In the genomic region with DNA sequence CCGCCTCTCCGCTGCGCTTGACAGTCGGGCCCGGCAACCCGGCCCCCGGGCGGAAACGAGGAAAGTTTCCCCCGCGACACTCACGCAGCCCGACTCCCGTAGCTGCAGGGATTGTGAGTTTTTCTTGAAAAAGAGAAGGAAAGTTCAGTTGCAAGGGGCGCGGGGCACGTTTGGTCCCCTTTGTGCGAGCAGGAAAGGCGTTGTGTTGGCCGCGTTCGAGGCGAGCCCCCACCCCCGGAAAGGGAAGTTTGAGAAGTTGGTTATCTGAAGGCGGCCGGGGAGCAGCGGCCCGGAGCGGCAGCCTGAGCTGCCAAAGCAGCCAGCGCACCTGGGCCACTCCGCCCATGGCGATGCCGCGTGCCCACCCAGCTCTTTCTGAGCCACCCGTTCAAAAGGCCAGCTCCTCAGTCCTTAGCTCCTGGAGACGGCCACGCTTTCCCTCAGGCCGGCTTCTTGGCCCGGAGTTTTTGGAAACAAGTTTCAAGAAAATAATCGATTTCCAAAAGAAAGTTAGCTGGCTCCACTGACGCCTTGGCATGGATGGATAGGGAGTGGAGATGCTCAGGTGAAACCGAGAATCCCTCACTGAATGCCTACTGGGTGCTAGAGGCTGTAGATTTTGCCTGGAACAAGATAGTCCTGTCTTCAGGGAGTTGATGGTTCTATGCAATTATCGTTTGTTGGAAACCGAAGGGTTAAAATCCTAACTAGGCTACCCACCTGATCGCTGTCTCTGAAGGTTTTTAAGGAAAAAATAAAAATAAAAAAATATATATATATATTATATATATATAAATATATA, we compare ENCODE assay signal across 8 cellular contexts. TPM values are rescaled to one million over a fixed set of nuclear protein-coding genes. Genes with fewer than 3 reads are reported as not detected.
DNase-seq lines count a peak whose midpoint lies in the region; ATAC-seq and TF ChIP-seq lines count a peak whose summit lies in the region.

No MANE protein-coding gene starts in this region.

- H3K27me3 ChIP-seq in body of pancreas, result no peaks in the 10 kb centered on the region

- no peaks in the 10 kb centered on the region for H3K36me3 ChIP-seq in body of pancreas (replicated peaks in 1 of 2; ENCODE audit: insufficient read depth in 1 of 2, low read depth in 2 of 2)

- H3K27ac ChIP-seq in body of pancreas, result peak overlapping the region; percentile 94 to 99 (median 98)

- H3K4me1 ChIP-seq in body of pancreas, result peaks cover 50% of the 10 kb centered on the region

- ATAC-seq in GM19438 (IDR thresholded peaks at IDR 0.05; ENCODE audit: low read depth, unreplicated experiment) (peak; percentile 52), HG03565 (IDR thresholded peaks at IDR 0.05; ENCODE audit: unreplicated experiment) (peak; percentile 30), body of pancreas (peak; percentile 51)

- intact Hi-C loops in body of pancreas (cut with DNase I), result no loop called here

- no peak for TF ChIP-seq CTCF in body of pancreas (IDR thresholded peaks at IDR 0.05)

- peak overlapping the region; percentile 66 to 75 for H3K4me3 ChIP-seq in body of pancreas

- WGBS in body of pancreas, 2 donors, result 2% methylated on average over 27 to 45 of the region's 45 CpGs

- peak; percentile 42 to 66 for DNase-seq in AML-193 (lab: John Stamatoyannopoulos, UW)
- DNase-seq in T-helper 9 cell, result peak; percentile 50
- DNase-seq in body of pancreas, result peak; percentile 68 to 79 (median 74)
- DNase-seq in iris pigment epithelial cell (ENCODE audit: low read depth), result peak; percentile 60
- peak in 3 of 4 experiments; percentile 39 to 53 (median 49) for DNase-seq in stimulated activated CD4-positive, alpha-beta T cell treated with anti-CD3 and anti-CD28 coated beads, Interleukin-1b, Interleukin-23, amount 100 ng/mL, for 24 hours (ENCODE audit: low read depth in 4 of 4, low spot score in 1 of 4)
- no peak for DNase-seq in NCI-H128 (lab: John Stamatoyannopoulos, UW; ENCODE audit: unreplicated experiment)

- TF ChIP-seq POLR2A in body of pancreas (IDR thresholded peaks at IDR 0.05), result peak in 2 of 3 donors; percentile 40 to 46

- no peaks in the 10 kb centered on the region for H3K9me3 ChIP-seq in body of pancreas

RNA-seq across cellular contexts. Expression of a gene that starts 0.8 kb away (rescaled TPM):
- total RNA-seq in body of pancreas, result 100 to 1,000 TPM in 1 of 2 donors, 10 to 100 TPM in 1; 91.8 to 143 TPM
